In genomic region chr20:49715466-49715865, GRCh38 we compare ENCODE assay signal across 1 cellular context.
TF ChIP-seq lines count a peak whose summit lies in the region.

No MANE protein-coding gene starts in this region.

TF ChIP-seq in HepG2, 621 proteins besides CTCF, POLR2A, EP300 and RAD21 (continued from another document):
- TF ChIP-seq E2F1 (CRISPR knock-in tag; IDR thresholded peaks at IDR 0.05) (no peak), ZNF337 (CRISPR knock-in tag; IDR thresholded peaks at IDR 0.05; ENCODE audit: borderline replicate concordance, low read depth) (no peak), ZNF331 (CRISPR knock-in tag; IDR thresholded peaks at IDR 0.05) (no peak), GPBP1L1 (CRISPR knock-in tag; IDR thresholded peaks at IDR 0.05) (no peak), ZNF18 (CRISPR knock-in tag; IDR thresholded peaks at IDR 0.05; ENCODE audit: insufficient replicate concordance) (no peak), RORA (CRISPR knock-in tag; IDR thresholded peaks at IDR 0.05) (no peak), ZNF720 (CRISPR knock-in tag; IDR thresholded peaks at IDR 0.05) (no peak), ZNF850 (CRISPR knock-in tag; conservative IDR thresholded peaks at IDR 0.05) (no peak), TIGD3 (CRISPR knock-in tag; IDR thresholded peaks at IDR 0.05; ENCODE audit: borderline replicate concordance) (no peak), ZMYM3 (CRISPR knock-in tag; IDR thresholded peaks at IDR 0.05) (peak; percentile 67; the same call in 1 of the 2 replicates), ZNF296 (CRISPR knock-in tag; conservative IDR thresholded peaks at IDR 0.05) (no peak)
